In the genomic region with DNA sequence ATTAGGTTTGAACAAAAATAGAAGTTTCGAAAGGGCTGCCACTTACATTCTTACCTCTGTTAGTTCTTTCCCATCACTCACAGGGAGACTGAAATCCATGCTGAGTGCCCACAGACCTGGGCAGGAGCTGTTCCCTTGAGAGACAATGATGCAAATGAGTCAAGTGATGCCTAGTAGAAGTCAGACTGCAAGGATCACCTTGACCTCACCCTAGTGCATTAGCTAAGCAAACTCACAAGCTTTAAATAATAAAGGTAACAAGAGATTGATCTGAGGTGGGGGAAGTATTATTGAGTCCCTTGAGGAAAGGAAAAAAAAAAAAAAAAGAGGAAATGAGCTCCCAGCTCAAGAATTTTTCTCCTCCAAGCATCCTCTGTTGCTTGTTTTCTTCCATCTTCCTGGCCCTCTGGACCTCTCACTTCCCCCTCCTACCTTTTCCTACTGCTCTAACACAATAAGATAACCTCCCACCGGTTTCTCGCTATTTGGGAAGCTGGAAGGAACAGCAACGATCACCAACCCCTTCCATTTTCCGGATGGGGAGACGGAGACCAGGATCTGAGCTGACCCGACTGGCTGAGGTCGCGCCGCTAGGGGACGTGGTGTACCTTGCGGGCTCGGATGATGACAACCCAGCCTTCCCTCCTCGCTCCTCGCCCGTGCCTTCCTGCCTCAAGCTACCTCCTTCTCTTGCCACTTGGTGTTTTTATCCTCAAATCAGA, we compare ENCODE assay signal across 1 cellular context.
TF ChIP-seq lines count a peak whose summit lies in the region.

No MANE protein-coding gene starts in this region.

TF ChIP-seq in H1, 55 proteins besides CTCF, POLR2A, EP300 and RAD21:
- peak; percentile 67 for TF ChIP-seq CREB1 (IDR thresholded peaks at IDR 0.05)
- no peak for TF ChIP-seq BACH1 (IDR thresholded peaks at IDR 0.05; ENCODE audit: low read length)
- no peak for TF ChIP-seq SIN3A (conservative IDR thresholded peaks at IDR 0.05 in 1 of 2, IDR thresholded peaks at IDR 0.05 in 1 of 2; ENCODE audit: low read depth in 1 of 2, low read length in 2 of 2)
- peak; percentile 74; the same call in 1 of the 2 replicates for TF ChIP-seq KDM1A (IDR thresholded peaks at IDR 0.05; ENCODE audit: borderline replicate concordance, low read length)
- peak; percentile 27 for TF ChIP-seq CTBP2 (IDR thresholded peaks at IDR 0.05; ENCODE audit: borderline replicate concordance, insufficient read depth, insufficient read length, low read length)
- TF ChIP-seq, protein P1, sequence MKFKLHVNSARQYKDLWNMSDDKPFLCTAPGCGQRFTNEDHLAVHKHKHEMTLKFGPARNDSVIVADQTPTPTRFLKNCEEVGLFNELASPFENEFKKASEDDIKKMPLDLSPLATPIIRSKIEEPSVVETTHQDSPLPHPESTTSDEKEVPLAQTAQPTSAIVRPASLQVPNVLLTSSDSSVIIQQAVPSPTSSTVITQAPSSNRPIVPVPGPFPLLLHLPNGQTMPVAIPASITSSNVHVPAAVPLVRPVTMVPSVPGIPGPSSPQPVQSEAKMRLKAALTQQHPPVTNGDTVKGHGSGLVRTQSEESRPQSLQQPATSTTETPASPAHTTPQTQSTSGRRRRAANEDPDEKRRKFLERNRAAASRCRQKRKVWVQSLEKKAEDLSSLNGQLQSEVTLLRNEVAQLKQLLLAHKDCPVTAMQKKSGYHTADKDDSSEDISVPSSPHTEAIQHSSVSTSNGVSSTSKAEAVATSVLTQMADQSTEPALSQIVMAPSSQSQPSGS (IDR thresholded peaks at IDR 0.05; ENCODE audit: low read length), result peak; percentile 20; the same call in 1 of the 2 replicates
- TF ChIP-seq, protein P2, sequence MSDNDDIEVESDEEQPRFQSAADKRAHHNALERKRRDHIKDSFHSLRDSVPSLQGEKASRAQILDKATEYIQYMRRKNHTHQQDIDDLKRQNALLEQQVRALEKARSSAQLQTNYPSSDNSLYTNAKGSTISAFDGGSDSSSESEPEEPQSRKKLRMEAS (IDR thresholded peaks at IDR 0.05), result peak; percentile 44; the same call in 1 of the 2 replicates
